Comparison of ENCODE assay signal across 25 cellular contexts in genomic region chr19:46555684-46556083, GRCh38.
"Had no signal": no experiment of that assay in that cellular context is flagged by ENCODE, and none has a peak within 500 bp of the region (broad histone marks: within the 10 kb centered on the region; RNA-seq: fewer than 3 reads in every experiment).

No MANE protein-coding gene starts in this region.

- H3K4me3 ChIP-seq: coronary artery, gastrocnemius medialis, mucosa of descending colon, right lobe of liver, suprapubic skin, transverse colon, upper lobe of right lung, uterus had no signal

- H3K27me3 ChIP-seq: gastrocnemius medialis, right lobe of liver, suprapubic skin, upper lobe of right lung, uterus had no signal

- H3K27ac ChIP-seq: coronary artery, gastrocnemius medialis, neutrophil, parathyroid adenoma, right lobe of liver, suprapubic skin, transverse colon, upper lobe of right lung, uterus had no signal

- H3K9me3 ChIP-seq: gastrocnemius medialis, neutrophil, right lobe of liver, suprapubic skin, upper lobe of right lung had no signal

- H3K27ac Mint-ChIP-seq: effector memory CD8-positive, alpha-beta T cell; mesothelial cell of epicardium; naive B cell; natural killer cell treated with Interleukin-12 subunit alpha and Interleukin-12 subunit beta and Interleukin-15 and Interleukin-18, amount 100 ng/mL, for 72 hours; progenitor cell of endocrine pancreas; stimulated activated naive CD8-positive, alpha-beta T cell treated with anti-CD3 and anti-CD28 coated beads, Interleukin-15, amount 100 ng/mL, for 72 hours had no signal

- DNase-seq: effector memory CD8-positive, alpha-beta T cell; gastrocnemius medialis; kidney; mesenchymal stem cell; mucosa of descending colon; naive B cell; right lobe of liver; small intestine; stimulated activated CD4-positive, alpha-beta T cell treated with anti-CD3 and anti-CD28 coated beads, Interleukin-15, amount 100 ng/mL, for 24 hours; stimulated activated CD4-positive, alpha-beta T cell treated with anti-CD3 and anti-CD28 coated beads, Interleukin-2, amount 100 ng/mL, for 48 hours; stimulated activated CD8-positive, alpha-beta memory T cell treated with anti-CD3 and anti-CD28 coated beads, Interleukin-4, amount 100 ng/mL, for 48 hours; stimulated activated naive CD4-positive, alpha-beta T cell; stimulated activated naive CD8-positive, alpha-beta T cell treated with anti-CD3 and anti-CD28 coated beads, Interleukin-15, amount 100 ng/mL, for 72 hours; transverse colon; upper lobe of right lung; uterus had no signal

- ATAC-seq: effector memory CD8-positive, alpha-beta T cell; gastrocnemius medialis; left lobe of liver; mucosa of descending colon; natural killer cell treated with Interleukin-12 subunit alpha and Interleukin-12 subunit beta and Interleukin-15 and Interleukin-18, amount 100 ng/mL, for 72 hours; stimulated activated naive CD8-positive, alpha-beta T cell treated with anti-CD3 and anti-CD28 coated beads, Interleukin-15, amount 100 ng/mL, for 72 hours; upper lobe of right lung had no signal

- H3K9ac ChIP-seq: parathyroid adenoma had no signal

- H3K4me1 ChIP-seq: gastrocnemius medialis, parathyroid adenoma, right lobe of liver, suprapubic skin, transverse colon, upper lobe of right lung, uterus had no signal

- H3K4me3 Mint-ChIP-seq: effector memory CD8-positive, alpha-beta T cell; mesothelial cell of epicardium; naive B cell; natural killer cell treated with Interleukin-12 subunit alpha and Interleukin-12 subunit beta and Interleukin-15 and Interleukin-18, amount 100 ng/mL, for 72 hours; neural crest cell; stimulated activated naive CD8-positive, alpha-beta T cell treated with anti-CD3 and anti-CD28 coated beads, Interleukin-15, amount 100 ng/mL, for 72 hours had no signal

- H3K9me3 Mint-ChIP-seq: natural killer cell treated with Interleukin-12 subunit alpha and Interleukin-12 subunit beta and Interleukin-15 and Interleukin-18, amount 100 ng/mL, for 72 hours had no signal

- H3K4me1 Mint-ChIP-seq: mesothelial cell of epicardium; naive B cell; neural crest cell; stimulated activated naive CD8-positive, alpha-beta T cell treated with anti-CD3 and anti-CD28 coated beads, Interleukin-15, amount 100 ng/mL, for 72 hours had no signal

- H3K36me3 Mint-ChIP-seq: mesothelial cell of epicardium had no signal

- H3K36me3 ChIP-seq: gastrocnemius medialis, neutrophil, right lobe of liver, suprapubic skin, transverse colon, upper lobe of right lung, uterus had no signal
